Comparison of ENCODE assay signal across 1 cellular context in genomic region chr10:73991203-73991602, GRCh38.
TF ChIP-seq lines count a peak whose summit lies in the region.

No MANE protein-coding gene starts in this region.

TF ChIP-seq in H1, 55 proteins besides CTCF, POLR2A, EP300 and RAD21:
- no peak for TF ChIP-seq CREB1 (IDR thresholded peaks at IDR 0.05)
- TF ChIP-seq CTBP2 (IDR thresholded peaks at IDR 0.05; ENCODE audit: borderline replicate concordance, insufficient read depth, insufficient read length, low read length): no peak
- no peak for TF ChIP-seq BACH1 (IDR thresholded peaks at IDR 0.05; ENCODE audit: low read length)
- TF ChIP-seq NANOG (IDR thresholded peaks at IDR 0.05; ENCODE audit: insufficient read depth, low read depth, low read length, poor library complexity, severe bottlenecking): no peak
- TF ChIP-seq SAP30 (IDR thresholded peaks at IDR 0.05; ENCODE audit: insufficient read depth, insufficient replicate concordance, low read length): no peak
- TF ChIP-seq POLR2AphosphoS5 (IDR thresholded peaks at IDR 0.05; ENCODE audit: low read depth, low read length): no peak
- TF ChIP-seq USF2 (IDR thresholded peaks at IDR 0.05; ENCODE audit: low read length): no peak
- no peak for TF ChIP-seq JUND (IDR thresholded peaks at IDR 0.05; ENCODE audit: low read length)
- no peak for TF ChIP-seq ZNF274 (IDR thresholded peaks at IDR 0.05; ENCODE audit: borderline replicate concordance, extremely low read depth, low read length)
- no peak for TF ChIP-seq TBP (IDR thresholded peaks at IDR 0.05; ENCODE audit: low read depth, low read length)
- no peak for TF ChIP-seq TCF12 (IDR thresholded peaks at IDR 0.05; ENCODE audit: low read depth, low read length)
- TF ChIP-seq CHD1 (IDR thresholded peaks at IDR 0.05; ENCODE audit: low read depth, low read length): no peak
- no peak for TF ChIP-seq MAX (IDR thresholded peaks at IDR 0.05)
- no peak for TF ChIP-seq TEAD4 (IDR thresholded peaks at IDR 0.05; ENCODE audit: low read depth, low read length)
TF ChIP-seq in H1: peak in this region for 0.
